In genomic region chr17:61230972-61231820, GRCh38 we compare ENCODE assay signal across 19 cellular contexts.
DNase-seq lines count a peak whose midpoint lies in the region; ATAC-seq, FAIRE-seq and TF ChIP-seq lines count a peak whose summit lies in the region.
"Had no signal": no experiment of that assay in that cellular context is flagged by ENCODE, and none has a peak within 500 bp of the region (broad histone marks: within the 10 kb centered on the region; RNA-seq: fewer than 3 reads in every experiment).

No MANE protein-coding gene starts in this region.

- H3K9me3 Mint-ChIP-seq in progenitor cell of endocrine pancreas (ENCODE audit: low read depth): no peaks in the 10 kb centered on the region

- no peak overlapping the region for H2AFZ ChIP-seq in KMS-11 (ENCODE audit: low read depth)
- H2AFZ ChIP-seq: PC-9 had no signal

- CTCF ChIA-PET in Panc1 (lab: Charles Lee): interaction anchor here (0.7 kb wide), 2 partner anchors 111 to 231 kb away, joined by 9 to 15 read pairs; no protein-coding TSS in a partner anchor

- peak; percentile 62 for FAIRE-seq in GM18507 (lab: Jason Lieb, UNC)
- FAIRE-seq: GM19239 had no signal

- no peak for TF ChIP-seq CTCF in KMS-11 (conservative IDR thresholded peaks at IDR 0.05; ENCODE audit: low read depth, low read length)
- TF ChIP-seq CTCF in Panc1 (IDR thresholded peaks at IDR 0.05): no peak
- no peak for TF ChIP-seq CTCF in progenitor cell of endocrine pancreas (IDR thresholded peaks at IDR 0.05; ENCODE audit: unreplicated experiment)

- H3K9ac ChIP-seq in KMS-11: no peak overlapping the region

- H3K4me2 ChIP-seq in KMS-11: peak overlapping the region; percentile 53
- H3K4me2 ChIP-seq: PC-9 had no signal

- intact Hi-C loops in Panc1 (cut with micrococcal nuclease; ENCODE audit: unreplicated experiment): no loop called here

- ATAC-seq in Panc1 (no peak), GM21526 (IDR thresholded peaks at IDR 0.05; ENCODE audit: low FRiP score, unreplicated experiment) (no peak)
- ATAC-seq: T-helper 17 cell had no signal

- H3K79me2 ChIP-seq in KMS-11 (ENCODE audit: insufficient read depth, low read depth): no peaks in the 10 kb centered on the region

- peaks cover 3% of the 10 kb centered on the region for H3K27me3 Mint-ChIP-seq in progenitor cell of endocrine pancreas
- H3K27me3 Mint-ChIP-seq: T-helper 17 cell had no signal

- H3K27ac ChIP-seq in KMS-11 (0 out of 2 replicates have a peak overlapping the region, but pooled peaks have one; percentile 6), Panc1 (ENCODE audit: low read length) (peak overlapping the region; percentile 41; the same call in 1 of the 2 replicates)
- H3K27ac ChIP-seq: PC-9, SJSA1 had no signal

- no peak overlapping the region for H3K4me3 Mint-ChIP-seq in progenitor cell of endocrine pancreas (ENCODE audit: low read depth)
- H3K4me3 Mint-ChIP-seq: T-helper 17 cell had no signal

- peaks cover 44% of the 10 kb centered on the region for H3K4me1 Mint-ChIP-seq in progenitor cell of endocrine pancreas (ENCODE audit: low read depth)

- no peaks in the 10 kb centered on the region for H3K9me3 ChIP-seq in Panc1 (ENCODE audit: control insufficient read depth, insufficient read depth, low read depth, low read length)
- H3K9me3 ChIP-seq: SJSA1 had no signal

- H3K27me3 ChIP-seq in KMS-11 (ENCODE audit: insufficient read depth, low read depth) (no peaks in the 10 kb centered on the region), Panc1 (ENCODE audit: control insufficient read depth, insufficient read depth, low read length) (no peaks in the 10 kb centered on the region)
- H3K27me3 ChIP-seq: SJSA1 had no signal

- no peaks in the 10 kb centered on the region for H4K20me1 ChIP-seq in KMS-11 (ENCODE audit: insufficient read depth)

- peak overlapping the region; percentile 27 for H3K27ac Mint-ChIP-seq in progenitor cell of endocrine pancreas
- H3K27ac Mint-ChIP-seq: T-helper 17 cell had no signal

- no peak overlapping the region for H3K4me3 ChIP-seq in KMS-11 (IDR thresholded peaks at IDR 0.05; ENCODE audit: insufficient read depth, low read depth, low read length)
- no peak overlapping the region for H3K4me3 ChIP-seq in Panc1 (ENCODE audit: low read depth in 2 of 2, low read length in 2 of 2)
- H3K4me3 ChIP-seq: PC-9, SJSA1 had no signal

- in situ Hi-C loops in Panc1 (cut with HindIII; ENCODE audit: low pct_unique_long_range_greater_than_20kb, low sequenced_read_pairs): no loop called here

- H3K4me1 ChIP-seq in KMS-11 (ENCODE audit: low read depth, poor library complexity, severe bottlenecking) (peaks cover 20% of the 10 kb centered on the region), Panc1 (ENCODE audit: control insufficient read depth, insufficient read depth, low read length) (peaks cover 22% of the 10 kb centered on the region)

- no peaks in the 10 kb centered on the region for H3K36me3 Mint-ChIP-seq in progenitor cell of endocrine pancreas (ENCODE audit: insufficient read depth)

- DNase-seq in GM18507 (ENCODE audit: extremely low spot score, insufficient read length, low read depth) (no peak), Panc1 (ENCODE audit: low read depth, low spot score) (no peak), progenitor cell of endocrine pancreas (ENCODE audit: low spot score, unreplicated experiment) (no peak), mucosa of gallbladder (ENCODE audit: low spot score) (no peak)
- no peak for DNase-seq in effector CD8-positive, alpha-beta T cell (lab: John Stamatoyannopoulos, UW)
- DNase-seq: ACHN, C1 segment of cervical spinal cord, DMS79 treated with DMSO at 0.1 percent for 48 hours, Karpas-422, NCI-H1105, NCI-H1694, NCI-H2081 treated with DMSO at 0.1 percent for 48 hours, NCI-H510A, PC-9, T-helper 17 cell had no signal

- no TSS peak for BruUV-seq in Panc1 (replicated peaks; lab: Mats Ljungman, UMichigan)

- no peaks in the 10 kb centered on the region for H3K36me3 ChIP-seq in KMS-11 (ENCODE audit: insufficient read depth)
- no peaks in the 10 kb centered on the region for H3K36me3 ChIP-seq in Panc1 (ENCODE audit: control insufficient read depth, insufficient read depth, low read length)
- H3K36me3 ChIP-seq: SJSA1 had no signal

- POLR2A ChIA-PET in Panc1 (lab: Charles Lee): no interaction called here
